Comparison of ENCODE assay signal across 10 cellular contexts in the genomic region with DNA sequence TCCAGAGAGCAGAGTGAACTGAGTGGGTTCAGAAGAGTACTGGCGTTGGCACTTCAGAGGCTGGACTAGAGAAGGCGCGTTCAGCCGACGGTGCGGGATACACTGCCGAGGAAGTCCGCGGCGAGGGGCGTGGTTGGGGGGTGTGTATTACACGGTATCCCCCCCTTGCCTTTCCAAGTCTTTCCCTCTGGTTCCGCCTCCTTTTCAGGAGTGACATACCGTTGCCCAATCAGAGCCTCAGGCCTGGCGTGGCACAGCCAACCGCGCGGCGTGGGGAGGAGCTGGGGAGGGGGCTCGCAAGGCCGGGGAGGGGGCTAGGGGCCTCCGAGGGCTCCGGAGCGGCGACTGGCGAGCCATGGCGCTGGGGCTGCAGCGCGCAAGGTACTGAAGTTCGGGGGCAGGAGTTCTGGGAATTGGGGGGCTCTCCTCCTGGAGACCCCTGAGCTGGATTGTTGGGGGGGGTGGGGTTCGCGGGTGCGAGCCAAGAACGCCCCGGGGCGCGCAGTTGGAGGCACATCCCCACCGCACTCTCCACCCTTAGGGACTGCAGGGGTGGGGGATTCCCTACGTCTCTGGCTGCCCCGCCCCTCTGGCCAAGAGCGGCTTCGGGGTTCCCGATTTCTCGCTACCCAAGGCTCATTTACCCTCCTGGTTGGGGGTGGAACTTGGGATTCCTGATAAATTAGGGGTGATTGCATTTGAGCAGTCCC. TPM values are rescaled to one million over a fixed set of nuclear protein-coding genes. Genes with fewer than 3 reads are reported as not detected.
DNase-seq lines count a peak whose midpoint lies in the region; ATAC-seq, FAIRE-seq and TF ChIP-seq lines count a peak whose summit lies in the region.
"Had no signal": no experiment of that assay in that cellular context is flagged by ENCODE, and none has a peak within 500 bp of the region (broad histone marks: within the 10 kb centered on the region; RNA-seq: fewer than 3 reads in every experiment).

A gene (plus strand): TSS at position 321 of the 710 bp plus-strand sequence. CDS start 35 bp downstream, at position 356.

- H3K4me3 Mint-ChIP-seq in osteocyte (ENCODE audit: unreplicated experiment): peak within 1 kb of the TSS; percentile 78
- H3K4me3 Mint-ChIP-seq: activated naive CD4-positive, alpha-beta T cell treated with anti-CD3 and anti-CD28 coated beads, Interleukin-2, amount 50 U/mL, for 24 hours had no signal

- H3K36me3 ChIP-seq in heart right ventricle: no peaks in the 10 kb centered on the region
- H3K36me3 ChIP-seq in HAP-1 (replicated peaks): no peaks in the 10 kb centered on the region

- peak in 5 of 8 donors; percentile 5 to 20 (median 9) for ATAC-seq in heart right ventricle

- no peaks in the 10 kb centered on the region for H3K27me3 Mint-ChIP-seq in osteocyte (ENCODE audit: unreplicated experiment)

- 4 to 15% methylated on average over 33 to 44 of the region's 44 CpGs for WGBS in heart right ventricle, 2 donors

- H3K27ac ChIP-seq in heart right ventricle: peak within 1 kb of the TSS; percentile 87 to 99 (median 96)

- H3K4me1 ChIP-seq in heart right ventricle (peaks cover 13 to 54% (median 38%) of the 10 kb centered on the region in 9 donors), HAP-1 (peaks cover 9% of the 10 kb centered on the region)

- H3K4me3 ChIP-seq in heart right ventricle: peak within 1 kb of the TSS; percentile 9 to 72 (median 60)
- no peak within 1 kb of the TSS for H3K4me3 ChIP-seq in HAP-1

- H3K27me3 ChIP-seq in heart right ventricle: peaks cover 0 to 18% (median 0%) of the 10 kb centered on the region in 7 donors
- peaks cover 11% of the 10 kb centered on the region for H3K27me3 ChIP-seq in HAP-1 (ENCODE audit: low read depth)

- peaks cover 45% of the 10 kb centered on the region for H3K4me1 Mint-ChIP-seq in osteocyte (ENCODE audit: unreplicated experiment)
- H3K4me1 Mint-ChIP-seq: activated naive CD4-positive, alpha-beta T cell treated with anti-CD3 and anti-CD28 coated beads, Interleukin-2, amount 50 U/mL, for 24 hours had no signal

- peak; percentile 83 for DNase-seq in D721Med (ENCODE audit: insufficient read length, low spot score)
- peak; percentile 47 for DNase-seq in SK-N-DZ (ENCODE audit: low spot score)
- DNase-seq in heart right ventricle: peak; percentile 62 to 67
- DNase-seq in osteocyte (ENCODE audit: extremely low spot score, unreplicated experiment): peak; percentile 92
- DNase-seq in 8988T: no peak
- DNase-seq in GM19240 (ENCODE audit: insufficient read length, low spot score): no peak
- no peak for DNase-seq in SW480 (ENCODE audit: low spot score)
- DNase-seq in HAP-1 (ENCODE audit: low spot score in 2 of 2): no peak

- H3K9me3 Mint-ChIP-seq in osteocyte (ENCODE audit: unreplicated experiment): no peaks in the 10 kb centered on the region
- H3K9me3 Mint-ChIP-seq: activated naive CD4-positive, alpha-beta T cell treated with anti-CD3 and anti-CD28 coated beads, Interleukin-2, amount 50 U/mL, for 24 hours had no signal

- H3K36me3 Mint-ChIP-seq in osteocyte (ENCODE audit: unreplicated experiment): no peaks in the 10 kb centered on the region
- H3K36me3 Mint-ChIP-seq: activated naive CD4-positive, alpha-beta T cell treated with anti-CD3 and anti-CD28 coated beads, Interleukin-2, amount 50 U/mL, for 24 hours had no signal

- intact Hi-C loops in heart right ventricle (cut with DNase I): loop anchor here in 1 of 10 donors (1.0 to 5.0 kb wide), 2 partner anchors 10 to 80 kb away; no protein-coding TSS in a partner anchor

- no peak for TF ChIP-seq CTCF in D721Med (IDR thresholded peaks at IDR 0.05; ENCODE audit: insufficient read depth, missing control alignments)
- TF ChIP-seq CTCF in heart right ventricle (IDR thresholded peaks at IDR 0.05): no peak
- no peak for TF ChIP-seq CTCF in osteocyte (IDR thresholded peaks at IDR 0.05)

- H3K27ac Mint-ChIP-seq in osteocyte (ENCODE audit: unreplicated experiment): peak within 1 kb of the TSS; percentile 96

- no peak for FAIRE-seq in D721Med (lab: Jason Lieb, UNC)
- FAIRE-seq: G401.6 had no signal

- no peaks in the 10 kb centered on the region for H3K9me3 ChIP-seq in heart right ventricle
- H3K9me3 ChIP-seq in HAP-1: no peaks in the 10 kb centered on the region

- in situ Hi-C loops in HAP-1 (cut with MboI; ENCODE audit: low sequenced_read_pairs): no loop called here

RNA-seq across cellular contexts. Expression of the gene that starts here (rescaled TPM):
- not detected in 2 replicates for polyA plus RNA-seq in SK-N-DZ (2014; cell fraction: cytosol; rRNA removed)
- polyA plus RNA-seq in SK-N-DZ (2014; cell fraction: nucleus; rRNA removed): not detected in 2 replicates
- 100 to 1,000 TPM in 1 of 10 donors, 10 to 100 TPM in 9; 22.7 to 141 (median 46.4) TPM for total RNA-seq in heart right ventricle
- 100 to 1,000 TPM in 1 of 2 donors, 10 to 100 TPM in 1; 49.3 to 204 TPM for polyA plus RNA-seq in heart right ventricle
- 77.5 and 101 TPM in 2 replicates for total RNA-seq in osteocyte

Comparison
In these comparisons a context has a peak if more than half of its experiments do, and no peak if none do; other contexts are left out.
1. DNase-seq: peak in D721Med (single experiment), SK-N-DZ (single experiment), heart right ventricle (2 of 2) and osteocyte (single experiment); none in 8988T (single experiment), GM19240 (single experiment), SW480 (single experiment) and HAP-1 (0 of 2).